Comparison of ENCODE assay signal across 25 cellular contexts in the genomic region with DNA sequence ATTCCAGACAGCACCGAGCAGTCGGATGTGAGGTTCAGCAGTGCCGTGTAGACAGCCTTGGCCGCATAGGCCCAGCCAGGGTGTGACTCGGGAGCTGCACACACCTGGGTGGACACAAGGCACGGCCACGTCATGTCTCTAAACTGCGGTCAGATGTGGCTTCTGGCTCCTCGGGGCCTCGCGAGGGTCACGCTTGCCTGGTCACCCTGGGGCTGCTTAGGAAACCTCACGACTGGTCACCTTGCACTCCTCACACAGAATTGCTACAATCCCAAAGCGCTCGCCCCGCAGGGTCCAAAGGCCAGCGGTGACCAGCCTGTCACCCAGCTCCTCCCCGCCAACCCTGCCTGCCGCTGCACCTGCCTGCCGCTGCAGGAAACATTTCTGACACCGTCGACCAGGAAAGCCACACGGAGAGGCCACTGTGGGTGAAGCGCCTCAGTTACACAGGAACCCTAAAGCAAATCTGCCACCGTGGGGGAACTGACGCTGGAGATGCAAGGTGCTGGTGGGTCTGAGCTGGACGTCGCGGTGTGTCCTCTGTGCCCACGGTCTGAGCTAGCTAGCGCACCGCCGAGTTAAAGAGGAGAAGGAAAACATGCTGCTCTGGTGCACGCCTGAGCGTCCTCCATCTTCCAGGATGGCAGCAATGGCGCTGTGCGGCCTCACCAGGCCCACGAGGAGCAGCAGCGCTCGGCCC.
"Had no signal": no experiment of that assay in that cellular context is flagged by ENCODE, and none has a peak within 500 bp of the region (broad histone marks: within the 10 kb centered on the region; RNA-seq: fewer than 3 reads in every experiment).

No MANE protein-coding gene starts in this region.

- H3K36me3 Mint-ChIP-seq: activated naive CD4-positive, alpha-beta T cell treated with anti-CD3 and anti-CD28 coated beads, Interleukin-2, amount 10 ng/mL, durations not matched to agents 7 days and 5 days; natural killer cell had no signal

- FAIRE-seq: endometrium had no signal

- H3K27ac ChIP-seq: coronary artery, gastrocnemius medialis, heart right ventricle, psoas muscle, thoracic aorta had no signal

- H3K9me3 ChIP-seq: gastrocnemius medialis, heart right ventricle, psoas muscle, thoracic aorta had no signal

- H3K27ac Mint-ChIP-seq: activated CD4-positive, alpha-beta T cell treated with anti-CD3 and anti-CD28 coated beads, Interleukin-2, amount 10 ng/mL, durations not matched to agents 7 days and 5 days; activated naive CD4-positive, alpha-beta T cell treated with anti-CD3 and anti-CD28 coated beads, Interleukin-2, amount 10 ng/mL, durations not matched to agents 7 days and 5 days; activated naive CD8-positive, alpha-beta T cell treated with anti-CD3 and anti-CD28 coated beads, Interleukin-2, amount 50 U/mL, for 24 hours; immature natural killer cell; natural killer cell; stimulated activated effector memory CD8-positive, alpha-beta T cell treated with anti-CD3 and anti-CD28 coated beads, Interleukin-12 subunit alpha, Interleukin-12 subunit beta, amount 100 ng/mL, for 72 hours had no signal

- H3K9me3 Mint-ChIP-seq: activated CD4-positive, alpha-beta T cell treated with anti-CD3 and anti-CD28 coated beads, Interleukin-2, amount 10 ng/mL, durations not matched to agents 7 days and 5 days; activated naive CD4-positive, alpha-beta T cell treated with anti-CD3 and anti-CD28 coated beads, Interleukin-2, amount 10 ng/mL, durations not matched to agents 7 days and 5 days; activated naive CD8-positive, alpha-beta T cell treated with anti-CD3 and anti-CD28 coated beads, Interleukin-2, amount 50 U/mL, for 24 hours; immature natural killer cell; natural killer cell; stimulated activated effector memory CD8-positive, alpha-beta T cell treated with anti-CD3 and anti-CD28 coated beads, Interleukin-12 subunit alpha, Interleukin-12 subunit beta, amount 100 ng/mL, for 72 hours had no signal

- H3K27me3 ChIP-seq: gastrocnemius medialis, heart right ventricle had no signal

- H3K4me3 Mint-ChIP-seq: activated CD4-positive, alpha-beta T cell treated with anti-CD3 and anti-CD28 coated beads, Interleukin-2, amount 10 ng/mL, durations not matched to agents 7 days and 5 days; activated naive CD4-positive, alpha-beta T cell treated with anti-CD3 and anti-CD28 coated beads, Interleukin-2, amount 10 ng/mL, durations not matched to agents 7 days and 5 days; activated naive CD8-positive, alpha-beta T cell treated with anti-CD3 and anti-CD28 coated beads, Interleukin-2, amount 50 U/mL, for 24 hours; brain; immature natural killer cell; natural killer cell; stimulated activated effector memory CD8-positive, alpha-beta T cell treated with anti-CD3 and anti-CD28 coated beads, Interleukin-12 subunit alpha, Interleukin-12 subunit beta, amount 100 ng/mL, for 72 hours had no signal

- H3K4me1 Mint-ChIP-seq: activated naive CD4-positive, alpha-beta T cell treated with anti-CD3 and anti-CD28 coated beads, Interleukin-2, amount 10 ng/mL, durations not matched to agents 7 days and 5 days; activated naive CD8-positive, alpha-beta T cell treated with anti-CD3 and anti-CD28 coated beads, Interleukin-2, amount 50 U/mL, for 24 hours; immature natural killer cell; natural killer cell had no signal

- DNase-seq: activated CD4-positive, alpha-beta T cell treated with anti-CD3 and anti-CD28 coated beads, Interleukin-2, amount 10 ng/mL, durations not matched to agents 7 days and 5 days; activated CD8-positive, alpha-beta memory T cell treated with anti-CD3 and anti-CD28 coated beads, Interleukin-2, amount 50 U/mL, for 4 hours; activated effector memory CD4-positive, alpha-beta T cell treated with Interleukin-2 at 50 U/mL for 16 hours; activated naive CD4-positive, alpha-beta T cell treated with anti-CD3 and anti-CD28 coated beads, Interleukin-2, amount 10 ng/mL, durations not matched to agents 7 days and 5 days; activated naive CD8-positive, alpha-beta T cell treated with anti-CD3 and anti-CD28 coated beads, Interleukin-2, amount 50 U/mL, for 24 hours; activated T-cell treated with anti-CD3 and anti-CD28 coated beads, Interleukin-2, amount 50 U/mL, for 48 hours; anterior cingulate cortex; central memory CD4-positive, alpha-beta T cell; erythroblast; gastrocnemius medialis; heart right ventricle; immature natural killer cell; left cardiac atrium; natural killer cell; psoas muscle; stimulated activated CD4-positive, alpha-beta T cell treated with anti-CD3 and anti-CD28 coated beads, Interleukin-4, amount 100 ng/mL, for 24 hours; T-helper 1 cell; T1000 had no signal

- H3K4me3 ChIP-seq: coronary artery, gastrocnemius medialis, heart right ventricle, lung, psoas muscle, smooth muscle cell, thoracic aorta had no signal

- H3K27me3 Mint-ChIP-seq: activated CD4-positive, alpha-beta T cell treated with anti-CD3 and anti-CD28 coated beads, Interleukin-2, amount 10 ng/mL, durations not matched to agents 7 days and 5 days; activated naive CD4-positive, alpha-beta T cell treated with anti-CD3 and anti-CD28 coated beads, Interleukin-2, amount 10 ng/mL, durations not matched to agents 7 days and 5 days; activated naive CD8-positive, alpha-beta T cell treated with anti-CD3 and anti-CD28 coated beads, Interleukin-2, amount 50 U/mL, for 24 hours; brain had no signal

- H3K4me2 ChIP-seq: smooth muscle cell had no signal

- H3K36me3 ChIP-seq: gastrocnemius medialis had no signal
